Comparison of ENCODE assay signal across 12 cellular contexts in the genomic region with DNA sequence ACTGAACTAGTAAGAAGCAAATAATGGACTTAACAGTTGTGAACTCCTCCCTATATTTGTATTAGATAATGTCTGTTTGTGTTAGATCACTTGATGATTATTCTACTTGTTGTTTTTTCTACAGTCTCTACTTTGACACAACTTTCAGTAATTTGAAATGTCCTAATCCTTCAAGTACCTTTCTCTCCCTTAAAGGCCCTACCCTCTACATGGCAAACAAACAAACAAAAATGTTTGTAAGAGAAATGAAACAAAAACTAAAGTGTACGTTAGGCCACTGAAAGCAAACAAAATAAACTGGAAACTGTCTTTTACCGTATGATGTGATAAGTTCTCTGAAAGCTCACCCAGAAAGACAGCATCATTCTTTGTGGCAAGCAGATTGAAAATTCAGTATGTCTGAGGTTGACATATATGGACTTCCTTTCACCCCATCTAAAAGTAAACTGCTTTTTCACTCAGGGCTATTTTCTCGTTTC.
DNase-seq lines count a peak whose midpoint lies in the region; ATAC-seq, FAIRE-seq and TF ChIP-seq lines count a peak whose summit lies in the region.
"Had no signal": no experiment of that assay in that cellular context is flagged by ENCODE, and none has a peak within 500 bp of the region (broad histone marks: within the 10 kb centered on the region; RNA-seq: fewer than 3 reads in every experiment).

No MANE protein-coding gene starts in this region.

- no peaks in the 10 kb centered on the region for H3K36me3 Mint-ChIP-seq in CD8-positive, alpha-beta T cell
- H3K36me3 Mint-ChIP-seq in activated T-helper 2 cell treated with anti-CD3 and anti-CD28 coated beads, Interferon-gamma antibody, Interleukin-2, Interleukin-4, amounts not matched to agents 10 μg/mL and 5 μg/mL and 100 μg/mL, durations not matched to agents 14 hours and 24 hours and 36 hours (ENCODE audit: low read depth) = no peaks in the 10 kb centered on the region
- no peaks in the 10 kb centered on the region for H3K36me3 Mint-ChIP-seq in CD4-positive, alpha-beta T cell (ENCODE audit: low read depth)

- no peak for ATAC-seq in CD8-positive, alpha-beta T cell
- ATAC-seq in GM19467 (IDR thresholded peaks at IDR 0.05; ENCODE audit: unreplicated experiment) (peak; percentile 75), HG03280 (IDR thresholded peaks at IDR 0.05; ENCODE audit: unreplicated experiment) (peak; percentile 83)
- ATAC-seq in CD4-positive, alpha-beta T cell (ENCODE audit: poor library complexity) = no peak

- H3K27ac ChIP-seq in CD8-positive, alpha-beta T cell (ENCODE audit: low read depth, low read length) = no peak overlapping the region
- H3K27ac ChIP-seq in CD4-positive, alpha-beta T cell (ENCODE audit: low read depth, low read length) = no peak overlapping the region
- no peak overlapping the region for H3K27ac ChIP-seq in kidney (ENCODE audit: low read depth in 2 of 2, low read length in 2 of 2)
- H3K27ac ChIP-seq: cardiac muscle cell had no signal

- CTCF ChIA-PET in CD8-positive, alpha-beta T cell (lab: Charles Lee) = no interaction called here
- CTCF ChIA-PET in CD4-positive, alpha-beta T cell (lab: Charles Lee) = no interaction called here

- H3K9me3 Mint-ChIP-seq in CD8-positive, alpha-beta T cell = no peaks in the 10 kb centered on the region
- no peaks in the 10 kb centered on the region for H3K9me3 Mint-ChIP-seq in activated T-helper 2 cell treated with anti-CD3 and anti-CD28 coated beads, Interferon-gamma antibody, Interleukin-2, Interleukin-4, amounts not matched to agents 10 μg/mL and 5 μg/mL and 100 μg/mL, durations not matched to agents 14 hours and 24 hours and 36 hours
- H3K9me3 Mint-ChIP-seq in CD4-positive, alpha-beta T cell = no peaks in the 10 kb centered on the region

- intact Hi-C loops in CD8-positive, alpha-beta T cell (cut with DNase I, micrococcal nuclease) = no loop called here
- intact Hi-C loops in activated T-helper 2 cell treated with anti-CD3 and anti-CD28 coated beads, Interferon-gamma antibody, Interleukin-2, Interleukin-4, amounts not matched to agents 10 μg/mL and 5 μg/mL and 100 μg/mL, durations not matched to agents 14 hours and 24 hours and 36 hours (cut with micrococcal nuclease) = loop anchor here (5.0 kb wide), 1 partner anchor 483 kb away; a partner anchor contains a TSS
- intact Hi-C loops in CD4-positive, alpha-beta T cell (cut with DNase I, micrococcal nuclease) = no loop called here
- intact Hi-C loops in kidney (cut with DNase I) = no loop called here

- H3K27ac Mint-ChIP-seq in CD8-positive, alpha-beta T cell = peak overlapping the region; percentile 72
- H3K27ac Mint-ChIP-seq in activated T-helper 2 cell treated with anti-CD3 and anti-CD28 coated beads, Interferon-gamma antibody, Interleukin-2, Interleukin-4, amounts not matched to agents 10 μg/mL and 5 μg/mL and 100 μg/mL, durations not matched to agents 14 hours and 24 hours and 36 hours = peak overlapping the region; percentile 50
- H3K27ac Mint-ChIP-seq in CD4-positive, alpha-beta T cell = no peak overlapping the region

- H3K4me1 ChIP-seq in CD8-positive, alpha-beta T cell (ENCODE audit: insufficient read depth, low read length) = no peaks in the 10 kb centered on the region
- H3K4me1 ChIP-seq in kidney (ENCODE audit: control insufficient read depth in 1 of 2, insufficient read depth in 1 of 2, low read depth in 1 of 2, low read length in 2 of 2) = no peaks in the 10 kb centered on the region

- H3K27me3 Mint-ChIP-seq in CD8-positive, alpha-beta T cell (ENCODE audit: low read depth) = no peaks in the 10 kb centered on the region
- H3K27me3 Mint-ChIP-seq in activated T-helper 2 cell treated with anti-CD3 and anti-CD28 coated beads, Interferon-gamma antibody, Interleukin-2, Interleukin-4, amounts not matched to agents 10 μg/mL and 5 μg/mL and 100 μg/mL, durations not matched to agents 14 hours and 24 hours and 36 hours (ENCODE audit: low read depth) = peaks cover 3% of the 10 kb centered on the region
- H3K27me3 Mint-ChIP-seq in CD4-positive, alpha-beta T cell = no peaks in the 10 kb centered on the region

- H3K9ac ChIP-seq in kidney (ENCODE audit: low read length in 2 of 2) = no peak overlapping the region

- H3K4me3 Mint-ChIP-seq in CD8-positive, alpha-beta T cell = peak overlapping the region; percentile 17
- H3K4me3 Mint-ChIP-seq in activated T-helper 2 cell treated with anti-CD3 and anti-CD28 coated beads, Interferon-gamma antibody, Interleukin-2, Interleukin-4, amounts not matched to agents 10 μg/mL and 5 μg/mL and 100 μg/mL, durations not matched to agents 14 hours and 24 hours and 36 hours (ENCODE audit: low read depth) = peak overlapping the region; percentile 67
- no peak overlapping the region for H3K4me3 Mint-ChIP-seq in CD4-positive, alpha-beta T cell

- DNase-seq in CD8-positive, alpha-beta T cell = no peak
- no peak for DNase-seq in activated T-helper 2 cell treated with anti-CD3 and anti-CD28 coated beads, Interferon-gamma antibody, Interleukin-2, Interleukin-4, amounts not matched to agents 10 μg/mL and 5 μg/mL and 100 μg/mL, durations not matched to agents 14 hours and 24 hours and 36 hours (ENCODE audit: low spot score)
- DNase-seq in AG08395 (ENCODE audit: low spot score) (no peak), kidney (no peak)
- DNase-seq in CD4-positive, alpha-beta T cell = no peak
- no peak for DNase-seq in activated CD4-positive, alpha-beta T cell treated with anti-CD3 and anti-CD28 coated beads, Interleukin-2, amount 50 U/mL, for 1 hour
- DNase-seq: DMS79 treated with DMSO at 0.1 percent for 48 hours; islet precursor cell; stimulated activated CD4-positive, alpha-beta T cell treated with anti-CD3 and anti-CD28 coated beads, Interleukin-1b, Interleukin-23, amount 100 ng/mL, for 48 hours had no signal

- no peaks in the 10 kb centered on the region for H3K27me3 ChIP-seq in CD8-positive, alpha-beta T cell (ENCODE audit: insufficient read depth, low read length)
- no peaks in the 10 kb centered on the region for H3K27me3 ChIP-seq in CD4-positive, alpha-beta T cell (ENCODE audit: control insufficient read depth, insufficient read depth, low read length)
- H3K27me3 ChIP-seq: cardiac muscle cell had no signal

- H3K9me3 ChIP-seq in CD8-positive, alpha-beta T cell (ENCODE audit: low read length) = no peaks in the 10 kb centered on the region
- H3K9me3 ChIP-seq in CD4-positive, alpha-beta T cell (ENCODE audit: control insufficient read depth, low read length) = no peaks in the 10 kb centered on the region
- H3K9me3 ChIP-seq in kidney (ENCODE audit: control insufficient read depth in 1 of 2, low read length in 2 of 2) = no peaks in the 10 kb centered on the region

- peaks cover 14% of the 10 kb centered on the region for H3K4me1 Mint-ChIP-seq in CD8-positive, alpha-beta T cell (ENCODE audit: low read depth)
- H3K4me1 Mint-ChIP-seq in activated T-helper 2 cell treated with anti-CD3 and anti-CD28 coated beads, Interferon-gamma antibody, Interleukin-2, Interleukin-4, amounts not matched to agents 10 μg/mL and 5 μg/mL and 100 μg/mL, durations not matched to agents 14 hours and 24 hours and 36 hours (ENCODE audit: low read depth) = peaks cover 45% of the 10 kb centered on the region
- H3K4me1 Mint-ChIP-seq in CD4-positive, alpha-beta T cell (ENCODE audit: low read depth) = peaks cover 18% of the 10 kb centered on the region

- no peak overlapping the region for H3K4me3 ChIP-seq in CD8-positive, alpha-beta T cell (ENCODE audit: low read depth, low read length)
- H3K4me3 ChIP-seq in kidney (ENCODE audit: low read length in 2 of 2) = no peak overlapping the region
- H3K4me3 ChIP-seq: cardiac muscle cell had no signal

- FAIRE-seq in kidney (lab: Jason Lieb, UNC) = no peak

- no peaks in the 10 kb centered on the region for H3K36me3 ChIP-seq in CD8-positive, alpha-beta T cell (ENCODE audit: insufficient read depth, low read length)
- no peaks in the 10 kb centered on the region for H3K36me3 ChIP-seq in kidney (ENCODE audit: control insufficient read depth in 1 of 2, insufficient read depth in 2 of 2, low read length in 2 of 2)
- H3K36me3 ChIP-seq: cardiac muscle cell had no signal

- TF ChIP-seq CTCF in CD8-positive, alpha-beta T cell (IDR thresholded peaks at IDR 0.05) = no peak
- no peak for TF ChIP-seq CTCF in CD4-positive, alpha-beta T cell (IDR thresholded peaks at IDR 0.05)
- TF ChIP-seq CTCF in kidney (IDR thresholded peaks at IDR 0.05; ENCODE audit: borderline replicate concordance, extremely low read depth, insufficient read depth) = no peak

- POLR2A ChIA-PET in CD8-positive, alpha-beta T cell (lab: Charles Lee) = no interaction called here
- POLR2A ChIA-PET in CD4-positive, alpha-beta T cell (lab: Charles Lee) = no interaction called here

Comparison
In these comparisons a context has a peak if more than half of its experiments do, and no peak if none do; other contexts are left out.
1. ATAC-seq: peak in GM19467 (single experiment) and HG03280 (single experiment); none in CD8-positive, alpha-beta T cell (single experiment) and CD4-positive, alpha-beta T cell (single experiment).